ENCODE assay signal across 22 cellular contexts in genomic region chr16:57556941-57557541, GRCh38. TPM values are rescaled to one million over a fixed set of nuclear protein-coding genes. Genes with fewer than 3 reads are reported as not detected.
"Had no signal": no experiment of that assay in that cellular context is flagged by ENCODE, and none has a peak within 500 bp of the region (broad histone marks: within the 10 kb centered on the region; RNA-seq: fewer than 3 reads in every experiment).

No MANE protein-coding gene starts in this region.

- ATAC-seq: foreskin keratinocyte; left lung; pancreas; right cardiac atrium; stimulated activated naive CD8-positive, alpha-beta T cell treated with anti-CD3 and anti-CD28 coated beads, Interleukin-15, amount 100 ng/mL, for 72 hours; T-cell had no signal

- H3K27me3 Mint-ChIP-seq: stimulated activated naive CD8-positive, alpha-beta T cell treated with anti-CD3 and anti-CD28 coated beads, Interleukin-15, amount 100 ng/mL, for 72 hours had no signal

- H3K4me3 Mint-ChIP-seq: dendritic cell treated with granulocyte-macrophage colony-stimulating factor and Interleukin-4, amounts not matched to agents 40 ng/mL and 50 ng/mL, for 4 days; nephron; T-cell had no signal

- H3K4me1 Mint-ChIP-seq: nephron had no signal

- H3K27ac ChIP-seq: foreskin keratinocyte, left lung, neutrophil, pancreas, tibial artery had no signal

- DNase-seq: activated CD4-positive, alpha-beta T cell treated with anti-CD3 and anti-CD28 coated beads for 4 hours; activated CD4-positive, alpha-beta T cell treated with anti-CD3 and anti-CD28 coated beads, Interleukin-2, amount 50 U/mL, for 48 hours; activated CD4-positive, CD25-positive, alpha-beta regulatory T cell; activated naive CD4-positive, alpha-beta T cell treated with Interleukin-2 at 50 U/mL for 16 hours; amygdala; effector CD4-positive, alpha-beta T cell; foreskin keratinocyte; kidney glomerular epithelial cell; left lung; pancreas; stimulated activated CD4-positive, alpha-beta T cell treated with anti-CD3 and anti-CD28 coated beads, Interleukin-4, amount 100 ng/mL, for 24 hours; stimulated activated naive CD8-positive, alpha-beta T cell treated with anti-CD3 and anti-CD28 coated beads, Interleukin-15, amount 100 ng/mL, for 72 hours; T-cell; tibial artery had no signal

- H3K27ac Mint-ChIP-seq: activated T-helper 2 cell treated with anti-CD3 and anti-CD28 coated beads, Interferon-gamma antibody, Interleukin-2, Interleukin-4, amounts not matched to agents 10 μg/mL and 5 μg/mL and 100 μg/mL, durations not matched to agents 14 hours and 24 hours and 36 hours; dendritic cell treated with granulocyte-macrophage colony-stimulating factor and Interleukin-4, amounts not matched to agents 40 ng/mL and 50 ng/mL, for 4 days; nephron; stimulated activated naive CD8-positive, alpha-beta T cell treated with anti-CD3 and anti-CD28 coated beads, Interleukin-15, amount 100 ng/mL, for 72 hours; T-cell had no signal

RNA-seq across cellular contexts. Expression of gene ADGRG5, which starts 14.6 kb away (rescaled TPM):
- total RNA-seq: chondrocyte, foreskin keratinocyte, glomerular endothelial cell, pulmonary artery endothelial cell had no signal
